22 cellular contexts compared by ENCODE assay signal in genomic region chr22:43999378-43999777, GRCh38.
"Had no signal": no experiment of that assay in that cellular context is flagged by ENCODE, and none has a peak within 500 bp of the region (broad histone marks: within the 10 kb centered on the region; RNA-seq: fewer than 3 reads in every experiment).

No MANE protein-coding gene starts in this region.

- H3K9ac ChIP-seq: neural progenitor cell, parathyroid adenoma had no signal

- DNase-seq: central memory CD4-positive, alpha-beta T cell; dermis blood vessel endothelial cell; effector memory CD4-positive, alpha-beta T cell; foreskin keratinocyte; glutamatergic neuron; kidney; left lung; small intestine; stimulated activated CD4-positive, alpha-beta T cell treated with anti-CD3 and anti-CD28 coated beads, Interleukin-15, amount 100 ng/mL, for 24 hours; stimulated activated CD4-positive, alpha-beta T cell treated with anti-CD3 and anti-CD28 coated beads, Interleukin-2, amount 100 ng/mL, for 48 hours; stimulated activated naive CD4-positive, alpha-beta T cell; stimulated activated naive CD8-positive, alpha-beta T cell treated with anti-CD3 and anti-CD28 coated beads, Interleukin-15, amount 100 ng/mL, for 72 hours; transverse colon; uterus had no signal

- H3K9me3 ChIP-seq: esophagus muscularis mucosa, left lung, right atrium auricular region, suprapubic skin, transverse colon, upper lobe of right lung, uterus had no signal

- H3K4me1 ChIP-seq: foreskin keratinocyte, neural progenitor cell, suprapubic skin, transverse colon, upper lobe of right lung, uterus had no signal

- H3K4me2 ChIP-seq: neural progenitor cell had no signal

- H3K4me3 ChIP-seq: esophagus muscularis mucosa, left lung, lung, neural progenitor cell, right atrium auricular region, suprapubic skin, transverse colon, upper lobe of right lung, uterus had no signal

- H3K27me3 ChIP-seq: esophagus muscularis mucosa, foreskin keratinocyte, left lung, neural progenitor cell, right atrium auricular region, suprapubic skin, transverse colon, upper lobe of right lung, uterus had no signal

- ATAC-seq: foreskin keratinocyte; left lung; natural killer cell treated with Interleukin-12 subunit alpha and Interleukin-12 subunit beta and Interleukin-15 and Interleukin-18, amount 100 ng/mL, for 72 hours; stimulated activated naive CD8-positive, alpha-beta T cell treated with anti-CD3 and anti-CD28 coated beads, Interleukin-15, amount 100 ng/mL, for 72 hours; upper lobe of right lung had no signal

- H3K36me3 ChIP-seq: neural progenitor cell, uterus had no signal

- H3K27ac ChIP-seq: esophagus muscularis mucosa, foreskin keratinocyte, left lung, neural progenitor cell, parathyroid adenoma, suprapubic skin, transverse colon, upper lobe of right lung, uterus had no signal
